In the genomic region with DNA sequence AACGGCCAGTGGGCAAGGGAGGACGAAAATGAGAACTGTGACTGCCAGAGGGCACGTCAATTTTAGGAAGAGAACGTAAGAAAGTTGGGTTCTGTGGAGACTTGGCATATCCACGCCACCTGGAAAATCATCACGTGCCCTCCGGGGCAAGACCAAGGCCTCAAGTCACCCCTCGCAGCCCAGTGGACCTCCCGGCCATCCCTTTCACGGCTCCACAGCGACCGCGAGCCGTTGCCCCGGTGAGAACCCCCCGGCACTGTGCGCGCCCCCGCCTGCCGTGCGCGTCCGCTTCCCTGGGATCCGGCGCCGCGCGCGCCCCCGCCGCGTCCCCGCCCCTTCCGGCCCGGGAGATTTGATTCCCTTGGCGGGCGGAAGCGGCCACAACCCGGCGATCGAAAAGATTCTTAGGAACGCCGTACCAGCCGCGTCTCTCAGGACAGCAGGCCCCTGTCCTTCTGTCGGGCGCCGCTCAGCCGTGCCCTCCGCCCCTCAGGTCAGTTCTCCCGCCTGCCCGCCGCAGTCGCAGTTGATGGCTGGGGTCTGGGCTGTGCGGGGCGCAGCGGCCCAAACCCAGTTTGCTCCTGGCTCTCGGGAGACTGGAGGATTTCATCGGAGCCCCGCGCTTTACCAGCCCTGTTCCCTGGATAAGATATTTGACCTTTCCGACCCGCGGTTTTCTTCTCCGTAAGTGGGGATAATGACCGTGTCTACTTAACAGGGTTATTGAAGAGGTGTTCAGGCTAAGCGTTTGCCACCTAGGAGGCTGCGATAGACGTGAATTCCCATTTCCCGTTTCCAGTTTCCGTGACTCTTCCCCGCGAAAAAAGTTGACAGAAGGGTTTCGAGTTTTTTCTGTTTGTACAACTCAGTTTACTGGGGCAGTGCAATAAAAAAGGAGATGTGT, we compare ENCODE assay signal across 8 cellular contexts. TPM values are rescaled to one million over a fixed set of nuclear protein-coding genes. Genes with fewer than 3 reads are reported as not detected.
A peak's percentile ranks its signal among the peaks of the same experiment; 100 is the strongest.
DNase-seq lines count a peak whose midpoint lies in the region; ATAC-seq lines count a peak whose summit lies in the region.

A gene (plus strand): TSS at position 381 of the 904 bp plus-strand sequence. CDS start 8,787 bp downstream, outside the sequence.

- peak; percentile 64 for ATAC-seq in GM18517 (IDR thresholded peaks at IDR 0.05; ENCODE audit: unreplicated experiment)
- ATAC-seq in HG03103 (IDR thresholded peaks at IDR 0.05; ENCODE audit: low read depth, unreplicated experiment): peak; percentile 62

- DNase-seq in A172 (ENCODE audit: low spot score) (peak; percentile 58), NCI-H446 (lab: John Stamatoyannopoulos, UW) (peak; percentile 36 to 86), cerebellum (ENCODE audit: low spot score) (peak; percentile 88), kidney glomerular epithelial cell (lab: John Stamatoyannopoulos, UW) (peak; percentile 72)
- DNase-seq in activated CD4-positive, alpha-beta T cell treated with anti-CD3 and anti-CD28 coated beads for 24 hours (ENCODE audit: low read depth in 2 of 2): peak; percentile 75 to 85
- DNase-seq in stimulated activated CD4-positive, alpha-beta T cell treated with anti-CD3 and anti-CD28 coated beads, Interleukin-15, amount 100 ng/mL, for 24 hours: peak; percentile 93

RNA-seq across cellular contexts. Expression of the gene that starts here (rescaled TPM):
- total RNA-seq in A172 (2014; rRNA removed; shearing (Covaris generic)): 83.1 and 91.5 TPM in 2 replicates
- 14.6 TPM for total RNA-seq in cerebellum

Comparison
In these comparisons a context has a peak if more than half of its experiments do, and no peak if none do; other contexts are left out.
1. Peak in every context shown above with its lines: DNase-seq and ATAC-seq.